ENCODE assay signal across 29 cellular contexts in the genomic region with DNA sequence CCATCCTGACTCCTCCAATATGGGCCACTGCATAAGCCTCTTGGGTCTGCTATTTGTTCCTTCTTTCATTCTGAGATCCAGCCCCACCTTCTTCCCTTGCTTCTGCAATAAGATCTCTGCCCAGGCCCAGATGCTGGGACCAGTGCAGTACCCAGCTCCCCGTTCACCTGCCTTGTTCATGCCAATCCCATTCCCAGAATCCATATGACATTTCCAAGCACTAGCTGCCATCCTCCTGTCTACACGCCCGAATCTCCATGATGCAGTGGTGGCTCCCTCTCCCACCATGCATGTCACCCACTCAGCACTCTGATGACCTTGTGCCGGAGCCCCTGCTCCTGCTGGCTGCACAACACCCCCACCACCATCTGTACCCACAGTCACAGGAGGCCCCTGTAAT. TPM values are rescaled to one million over a fixed set of nuclear protein-coding genes. Genes with fewer than 3 reads are reported as not detected.
"Had no signal": no experiment of that assay in that cellular context is flagged by ENCODE, and none has a peak within 500 bp of the region (broad histone marks: within the 10 kb centered on the region; RNA-seq: fewer than 3 reads in every experiment).

No MANE protein-coding gene starts in this region.

- H3K27me3 Mint-ChIP-seq: activated naive CD8-positive, alpha-beta T cell treated with anti-CD3 and anti-CD28 coated beads, Interleukin-2, amount 10 ng/mL, durations not matched to agents 7 days and 5 days; stimulated activated naive CD8-positive, alpha-beta T cell treated with anti-CD3 and anti-CD28 coated beads, Interleukin-15, amount 100 ng/mL, for 72 hours had no signal

- H3K27ac ChIP-seq: ascending aorta, cardiac muscle cell, coronary artery, dorsolateral prefrontal cortex, gastrocnemius medialis, left lung, lower lobe of right lung, neutrophil, right lobe of liver, SK-N-MC, thyroid gland had no signal

- H3K27me3 ChIP-seq: ascending aorta, cardiac muscle cell, right lobe of liver, thyroid gland had no signal

- H3K9me3 Mint-ChIP-seq: activated naive CD8-positive, alpha-beta T cell treated with anti-CD3 and anti-CD28 coated beads, Interleukin-2, amount 10 ng/mL, durations not matched to agents 7 days and 5 days; activated T-helper 1 cell treated with anti-CD3 and anti-CD28 coated beads, Interleukin-12 subunit alpha, Interleukin-12 subunit beta, Interleukin-2, Interleukin-4 antibody, amounts not matched to agents 30 ng/mL and 10 ng/mL and 1 ng/mL, durations not matched to agents 14 hours and 24 hours and 36 hours; natural killer cell treated with Interleukin-12 subunit alpha and Interleukin-12 subunit beta and Interleukin-15 and Interleukin-18, amount 100 ng/mL, for 72 hours; stimulated activated naive CD8-positive, alpha-beta T cell treated with anti-CD3 and anti-CD28 coated beads, Interleukin-15, amount 100 ng/mL, for 72 hours; WTC11 had no signal

- DNase-seq: activated CD4-positive, alpha-beta T cell treated with anti-CD3 and anti-CD28 coated beads for 1 hour; activated CD4-positive, alpha-beta T cell treated with anti-CD3 and anti-CD28 coated beads, Interleukin-2, amount 50 U/mL, for 1 hour; activated gamma-delta T cell; activated naive CD8-positive, alpha-beta T cell treated with anti-CD3 and anti-CD28 coated beads, Interleukin-2, amount 10 ng/mL, durations not matched to agents 7 days and 5 days; activated T-cell treated with anti-CD3 and anti-CD28 coated beads for 4 hours; dorsolateral prefrontal cortex; effector memory CD4-positive, alpha-beta T cell; gastrocnemius medialis; glutamatergic neuron; left lung; lower lobe of right lung; right lobe of liver; stimulated activated CD4-positive, alpha-beta T cell treated with anti-CD3 and anti-CD28 coated beads, Interleukin-2, amount 100 ng/mL, for 48 hours; stimulated activated naive CD8-positive, alpha-beta T cell treated with anti-CD3 and anti-CD28 coated beads, Interleukin-15, amount 100 ng/mL, for 72 hours; substantia nigra; thyroid gland had no signal

- H3K36me3 Mint-ChIP-seq: brain; natural killer cell treated with Interleukin-12 subunit alpha and Interleukin-12 subunit beta and Interleukin-15 and Interleukin-18, amount 100 ng/mL, for 72 hours; WTC11 had no signal

- H3K36me3 ChIP-seq: ascending aorta, cardiac muscle cell, gastrocnemius medialis, left lung, lower lobe of right lung, neutrophil, right lobe of liver, thyroid gland had no signal

- H3K27ac Mint-ChIP-seq: activated naive CD8-positive, alpha-beta T cell treated with anti-CD3 and anti-CD28 coated beads, Interleukin-2, amount 10 ng/mL, durations not matched to agents 7 days and 5 days; activated T-helper 1 cell treated with anti-CD3 and anti-CD28 coated beads, Interleukin-12 subunit alpha, Interleukin-12 subunit beta, Interleukin-2, Interleukin-4 antibody, amounts not matched to agents 30 ng/mL and 10 ng/mL and 1 ng/mL, durations not matched to agents 14 hours and 24 hours and 36 hours; brain; natural killer cell treated with Interleukin-12 subunit alpha and Interleukin-12 subunit beta and Interleukin-15 and Interleukin-18, amount 100 ng/mL, for 72 hours; progenitor cell of endocrine pancreas; WTC11 had no signal

- H3K4me3 Mint-ChIP-seq: activated naive CD8-positive, alpha-beta T cell treated with anti-CD3 and anti-CD28 coated beads, Interleukin-2, amount 10 ng/mL, durations not matched to agents 7 days and 5 days; activated T-helper 1 cell treated with anti-CD3 and anti-CD28 coated beads, Interleukin-12 subunit alpha, Interleukin-12 subunit beta, Interleukin-2, Interleukin-4 antibody, amounts not matched to agents 30 ng/mL and 10 ng/mL and 1 ng/mL, durations not matched to agents 14 hours and 24 hours and 36 hours; brain; natural killer cell treated with Interleukin-12 subunit alpha and Interleukin-12 subunit beta and Interleukin-15 and Interleukin-18, amount 100 ng/mL, for 72 hours; stimulated activated naive CD8-positive, alpha-beta T cell treated with anti-CD3 and anti-CD28 coated beads, Interleukin-15, amount 100 ng/mL, for 72 hours; WTC11 had no signal

- H3K4me3 ChIP-seq: ascending aorta, cardiac muscle cell, coronary artery, dorsolateral prefrontal cortex, gastrocnemius medialis, left lung, lower lobe of right lung, right lobe of liver, SK-N-MC, thyroid gland had no signal

- ATAC-seq: gastrocnemius medialis; left lung; lower lobe of right lung; natural killer cell treated with Interleukin-12 subunit alpha and Interleukin-12 subunit beta and Interleukin-15 and Interleukin-18, amount 100 ng/mL, for 72 hours; right lobe of liver; stimulated activated naive CD8-positive, alpha-beta T cell treated with anti-CD3 and anti-CD28 coated beads, Interleukin-15, amount 100 ng/mL, for 72 hours; WTC11 had no signal

- H3K9me3 ChIP-seq: ascending aorta, gastrocnemius medialis, left lung, lower lobe of right lung, neutrophil, right lobe of liver, thyroid gland had no signal

- H3K4me1 Mint-ChIP-seq: WTC11 had no signal

- H3K4me1 ChIP-seq: ascending aorta, gastrocnemius medialis, left lung, lower lobe of right lung, right lobe of liver had no signal

RNA-seq across cellular contexts. Expression of a gene that starts 11.4 kb away (rescaled TPM):
- total RNA-seq: ascending aorta, osteocyte had no signal

RNA-seq across cellular contexts. Expression of a gene that starts 23.1 kb away (rescaled TPM):
- total RNA-seq: ascending aorta, cardiac muscle cell, cerebellum, gastrocnemius medialis, osteocyte, progenitor cell of endocrine pancreas, renal cortical epithelial cell, WTC11 had no signal
